Comparison of ENCODE assay signal across 2 cellular contexts in the genomic region with DNA sequence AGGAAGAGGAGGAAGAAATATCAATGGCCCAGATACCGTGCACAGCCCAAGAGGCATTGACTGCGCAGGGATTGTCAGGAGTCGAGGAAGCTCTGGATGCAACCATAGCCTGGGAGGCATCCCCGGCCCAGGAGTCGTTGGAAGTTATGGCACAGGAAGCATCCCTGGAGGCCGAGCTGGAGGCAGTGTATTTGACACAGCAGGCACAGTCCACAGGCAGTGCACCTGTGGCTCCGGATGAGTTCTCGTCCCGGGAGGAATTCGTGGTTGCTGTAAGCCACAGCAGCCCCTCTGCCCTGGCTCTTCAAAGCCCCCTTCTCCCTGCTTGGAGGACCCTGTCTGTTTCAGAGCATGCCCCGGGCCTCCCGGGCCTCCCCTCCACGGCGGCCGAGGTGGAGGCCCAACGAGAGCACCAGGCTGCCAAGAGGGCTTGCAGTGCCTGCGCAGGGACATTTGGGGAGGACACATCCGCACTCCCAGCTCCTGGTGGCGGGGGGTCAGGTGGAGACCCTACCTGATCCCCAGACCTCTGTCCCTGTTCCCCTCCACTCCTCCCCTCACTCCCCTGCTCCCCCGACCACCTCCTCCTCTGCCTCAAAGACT.
TF ChIP-seq lines count a peak whose summit lies in the region.

No MANE protein-coding gene starts in this region.

TF ChIP-seq in HEK293, 187 proteins besides CTCF, POLR2A, EP300 and RAD21:
- TF ChIP-seq SCRT2 (tag by site-specific recombination; IDR thresholded peaks at IDR 0.05), result peak; percentile 54; the same call in 1 of the 2 replicates
- no peak for TF ChIP-seq EGR2 (tag by site-specific recombination; IDR thresholded peaks at IDR 0.05; ENCODE audit: low read depth)
- no peak for TF ChIP-seq ZNF624 (tag by site-specific recombination; IDR thresholded peaks at IDR 0.05)
- TF ChIP-seq ZNF146 (tag by site-specific recombination; IDR thresholded peaks at IDR 0.05), result no peak
- TF ChIP-seq SP3 (tag by site-specific recombination; IDR thresholded peaks at IDR 0.05), result no peak
- peak; percentile 94 for TF ChIP-seq SCRT1 (tag by site-specific recombination; IDR thresholded peaks at IDR 0.05; ENCODE audit: borderline replicate concordance)
- TF ChIP-seq, protein P1, sequence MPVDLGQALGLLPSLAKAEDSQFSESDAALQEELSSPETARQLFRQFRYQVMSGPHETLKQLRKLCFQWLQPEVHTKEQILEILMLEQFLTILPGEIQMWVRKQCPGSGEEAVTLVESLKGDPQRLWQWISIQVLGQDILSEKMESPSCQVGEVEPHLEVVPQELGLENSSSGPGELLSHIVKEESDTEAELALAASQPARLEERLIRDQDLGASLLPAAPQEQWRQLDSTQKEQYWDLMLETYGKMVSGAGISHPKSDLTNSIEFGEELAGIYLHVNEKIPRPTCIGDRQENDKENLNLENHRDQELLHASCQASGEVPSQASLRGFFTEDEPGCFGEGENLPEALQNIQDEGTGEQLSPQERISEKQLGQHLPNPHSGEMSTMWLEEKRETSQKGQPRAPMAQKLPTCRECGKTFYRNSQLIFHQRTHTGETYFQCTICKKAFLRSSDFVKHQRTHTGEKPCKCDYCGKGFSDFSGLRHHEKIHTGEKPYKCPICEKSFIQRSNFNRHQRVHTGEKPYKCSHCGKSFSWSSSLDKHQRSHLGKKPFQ (tag by site-specific recombination; IDR thresholded peaks at IDR 0.05), result no peak
- no peak for TF ChIP-seq ZNF433 (tag by site-specific recombination; IDR thresholded peaks at IDR 0.05; ENCODE audit: low read depth)
- no peak for TF ChIP-seq PRDM1 (tag by site-specific recombination; IDR thresholded peaks at IDR 0.05)
- TF ChIP-seq ZNF501 (tag by site-specific recombination; IDR thresholded peaks at IDR 0.05), result no peak
- TF ChIP-seq, protein P2, sequence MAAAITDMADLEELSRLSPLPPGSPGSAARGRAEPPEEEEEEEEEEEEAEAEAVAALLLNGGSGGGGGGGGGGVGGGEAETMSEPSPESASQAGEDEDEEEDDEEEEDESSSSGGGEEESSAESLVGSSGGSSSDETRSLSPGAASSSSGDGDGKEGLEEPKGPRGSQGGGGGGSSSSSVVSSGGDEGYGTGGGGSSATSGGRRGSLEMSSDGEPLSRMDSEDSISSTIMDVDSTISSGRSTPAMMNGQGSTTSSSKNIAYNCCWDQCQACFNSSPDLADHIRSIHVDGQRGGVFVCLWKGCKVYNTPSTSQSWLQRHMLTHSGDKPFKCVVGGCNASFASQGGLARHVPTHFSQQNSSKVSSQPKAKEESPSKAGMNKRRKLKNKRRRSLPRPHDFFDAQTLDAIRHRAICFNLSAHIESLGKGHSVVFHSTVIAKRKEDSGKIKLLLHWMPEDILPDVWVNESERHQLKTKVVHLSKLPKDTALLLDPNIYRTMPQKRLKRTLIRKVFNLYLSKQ (tag by site-specific recombination; IDR thresholded peaks at IDR 0.05; ENCODE audit: borderline replicate concordance), result no peak

TF ChIP-seq in H1, 55 proteins besides CTCF, POLR2A, EP300 and RAD21:
- TF ChIP-seq TAF7 (optimal IDR thresholded peaks at IDR 0.05; ENCODE audit: borderline replicate concordance, low read depth, low read length) (no peak), TCF12 (IDR thresholded peaks at IDR 0.05; ENCODE audit: low read depth, low read length) (no peak), CBX5 (IDR thresholded peaks at IDR 0.05; ENCODE audit: low read depth, low read length) (no peak)
